In genomic region chr17:79821331-79822095, GRCh38 we compare ENCODE assay signal across 2 cellular contexts.
TF ChIP-seq lines count a peak whose summit lies in the region.

No MANE protein-coding gene starts in this region.

TF ChIP-seq in HEK293, 187 proteins besides CTCF, POLR2A, EP300 and RAD21:
- TF ChIP-seq ZNF366 (tag by site-specific recombination; conservative IDR thresholded peaks at IDR 0.05), result peak; percentile 73
- no peak for TF ChIP-seq ZFP3 (tag by site-specific recombination; IDR thresholded peaks at IDR 0.05; ENCODE audit: low read depth)

TF ChIP-seq in K562, 482 proteins besides CTCF, POLR2A, EP300 and RAD21:
- TF ChIP-seq FOXJ3 (CRISPR knock-in tag; IDR thresholded peaks at IDR 0.05) (no peak), DPF2 (IDR thresholded peaks at IDR 0.05) (peak; percentile 27; the same call in 1 of the 2 replicates), CHD2 (IDR thresholded peaks at IDR 0.05; ENCODE audit: low read depth, low read length) (no peak), FOXP1 (CRISPR knock-in tag; IDR thresholded peaks at IDR 0.05) (no peak), TRIM28 (IDR thresholded peaks at IDR 0.05) (0 out of 2 replicates have a peak, but pooled peaks have one; percentile 33), MECOM (CRISPR knock-in tag; IDR thresholded peaks at IDR 0.05) (no peak), LEF1 (IDR thresholded peaks at IDR 0.05) (0 out of 2 replicates have a peak, but pooled peaks have one; percentile 23), MCM7 (IDR thresholded peaks at IDR 0.05) (no peak), SLC30A9 (CRISPR knock-in tag; IDR thresholded peaks at IDR 0.05) (no peak), RBFOX2 (IDR thresholded peaks at IDR 0.05; ENCODE audit: low read depth, low read length) (0 out of 2 replicates have a peak, but pooled peaks have one; percentile 21), GATA2 (CRISPR knock-in tag; IDR thresholded peaks at IDR 0.05) (0 out of 2 replicates have a peak, but pooled peaks have one; percentile 8), POLR2G (IDR thresholded peaks at IDR 0.05; ENCODE audit: low read depth, low read length) (0 out of 2 replicates have a peak, but pooled peaks have one; percentile 20), ZNF444 (CRISPR knock-in tag; IDR thresholded peaks at IDR 0.05) (no peak), SIN3B (IDR thresholded peaks at IDR 0.05; ENCODE audit: low read depth) (no peak), ETV6 (IDR thresholded peaks at IDR 0.05; ENCODE audit: borderline replicate concordance in 1 of 2, low read depth in 2 of 2, low read length in 1 of 2) (no peak), ETV6 (CRISPR knock-in tag; IDR thresholded peaks at IDR 0.05; ENCODE audit: borderline replicate concordance) (no peak), ARID1B (IDR thresholded peaks at IDR 0.05) (0 out of 2 replicates have a peak, but pooled peaks have one; percentile 23), TCFL5 (CRISPR knock-in tag; conservative IDR thresholded peaks at IDR 0.05) (no peak), ZBTB7A (IDR thresholded peaks at IDR 0.05; ENCODE audit: borderline replicate concordance, control insufficient read depth, low read depth, low read length) (no peak), TFAP4 (CRISPR knock-in tag; IDR thresholded peaks at IDR 0.05; ENCODE audit: borderline replicate concordance) (peak; percentile 55; the same call in 1 of the 2 replicates), CBFA2T3 (IDR thresholded peaks at IDR 0.05) (peak; percentile 38), ZNF316 (IDR thresholded peaks at IDR 0.05) (peak; percentile 68), CBX3 (IDR thresholded peaks at IDR 0.05; ENCODE audit: borderline replicate concordance in 1 of 2, low read length in 2 of 2) (0 out of 3 replicates have a peak, but pooled peaks of 1 of the 2 experiments have one; percentile 22), POLR3A (IDR thresholded peaks at IDR 0.05; ENCODE audit: borderline replicate concordance, extremely low read depth, insufficient read depth, insufficient read length) (no peak), ZNF133 (CRISPR knock-in tag; IDR thresholded peaks at IDR 0.05) (no peak)
- TF ChIP-seq, protein P1, sequence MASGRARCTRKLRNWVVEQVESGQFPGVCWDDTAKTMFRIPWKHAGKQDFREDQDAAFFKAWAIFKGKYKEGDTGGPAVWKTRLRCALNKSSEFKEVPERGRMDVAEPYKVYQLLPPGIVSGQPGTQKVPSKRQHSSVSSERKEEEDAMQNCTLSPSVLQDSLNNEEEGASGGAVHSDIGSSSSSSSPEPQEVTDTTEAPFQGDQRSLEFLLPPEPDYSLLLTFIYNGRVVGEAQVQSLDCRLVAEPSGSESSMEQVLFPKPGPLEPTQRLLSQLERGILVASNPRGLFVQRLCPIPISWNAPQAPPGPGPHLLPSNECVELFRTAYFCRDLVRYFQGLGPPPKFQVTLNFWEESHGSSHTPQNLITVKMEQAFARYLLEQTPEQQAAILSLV (tag; IDR thresholded peaks at IDR 0.05), result no peak
